In genomic region chr20:4488407-4489339, GRCh38 we compare ENCODE assay signal across 17 cellular contexts.
DNase-seq lines count a peak whose midpoint lies in the region; ATAC-seq, FAIRE-seq and TF ChIP-seq lines count a peak whose summit lies in the region.
"Had no signal": no experiment of that assay in that cellular context is flagged by ENCODE, and none has a peak within 500 bp of the region (broad histone marks: within the 10 kb centered on the region; RNA-seq: fewer than 3 reads in every experiment).

No MANE protein-coding gene starts in this region.

- H3K4me2 ChIP-seq in astrocyte (ENCODE audit: low read length) = no peak overlapping the region

- FAIRE-seq in HTR-8/SVneo (lab: Jason Lieb, UNC) (peak; percentile 62), astrocyte (lab: Jason Lieb, UNC) (peak; percentile 67)

- no peaks in the 10 kb centered on the region for H3K27me3 ChIP-seq in astrocyte (ENCODE audit: insufficient read depth, low read length)
- H3K27me3 ChIP-seq in right cardiac atrium (ENCODE audit: control insufficient read depth, insufficient read depth) = no peaks in the 10 kb centered on the region
- H3K27me3 ChIP-seq: ovary, Peyer's patch had no signal

- H3K4me1 Mint-ChIP-seq in astrocyte (ENCODE audit: low read depth, unreplicated experiment) = peaks cover 10% of the 10 kb centered on the region
- H3K4me1 Mint-ChIP-seq: activated CD4-positive, alpha-beta T cell treated with anti-CD3 and anti-CD28 coated beads, Interleukin-2, amount 10 ng/mL, durations not matched to agents 24 days and 14 days had no signal

- no peak overlapping the region for H3K4me3 Mint-ChIP-seq in astrocyte (ENCODE audit: unreplicated experiment)
- H3K4me3 Mint-ChIP-seq: activated CD4-positive, alpha-beta T cell treated with anti-CD3 and anti-CD28 coated beads, Interleukin-2, amount 10 ng/mL, durations not matched to agents 24 days and 14 days had no signal

- H3K27ac ChIP-seq in astrocyte (ENCODE audit: low read depth, low read length) = no peak overlapping the region
- H3K27ac ChIP-seq in right cardiac atrium (ENCODE audit: low read length) = no peak overlapping the region
- H3K27ac ChIP-seq: ovary, Peyer's patch had no signal

- no peaks in the 10 kb centered on the region for H3K36me3 Mint-ChIP-seq in astrocyte (ENCODE audit: low read depth, unreplicated experiment)

- H3K9me3 ChIP-seq in astrocyte (ENCODE audit: insufficient read depth, low read depth, low read length) (no peaks in the 10 kb centered on the region), right cardiac atrium (ENCODE audit: control insufficient read depth, low read length) (no peaks in the 10 kb centered on the region)
- H3K9me3 ChIP-seq: ovary, Peyer's patch had no signal

- 85% methylated on average over 9 of the region's 9 CpGs for WGBS in right cardiac atrium

- ATAC-seq in right cardiac atrium (no peak), left colon (no peak), HG02884 (IDR thresholded peaks at IDR 0.05; ENCODE audit: unreplicated experiment) (no peak)

- no peak for TF ChIP-seq CTCF in astrocyte (IDR thresholded peaks at IDR 0.05; ENCODE audit: insufficient read depth, low read depth, low read length)

- H3K9ac ChIP-seq in astrocyte (ENCODE audit: low read length) = no peak overlapping the region

- H3K27ac Mint-ChIP-seq in astrocyte (ENCODE audit: unreplicated experiment) = no peak overlapping the region
- H3K27ac Mint-ChIP-seq: activated CD4-positive, alpha-beta T cell treated with anti-CD3 and anti-CD28 coated beads, Interleukin-2, amount 10 ng/mL, durations not matched to agents 24 days and 14 days had no signal

- H3K9me3 Mint-ChIP-seq in astrocyte (ENCODE audit: unreplicated experiment) = no peaks in the 10 kb centered on the region
- H3K9me3 Mint-ChIP-seq: activated CD4-positive, alpha-beta T cell treated with anti-CD3 and anti-CD28 coated beads, Interleukin-2, amount 10 ng/mL, durations not matched to agents 24 days and 14 days had no signal

- peak; percentile 37 for DNase-seq in AG08396 (ENCODE audit: low spot score)
- DNase-seq in HTR-8/SVneo (ENCODE audit: insufficient read length, low spot score) = no peak
- peak; percentile 67 for DNase-seq in astrocyte (ENCODE audit: low read depth)
- peak; percentile 41 for DNase-seq in hepatic stellate cell (ENCODE audit: low spot score)
- DNase-seq in right cardiac atrium = no peak
- no peak for DNase-seq in left colon
- DNase-seq in stimulated activated CD8-positive, alpha-beta memory T cell treated with anti-CD3 and anti-CD28 coated beads, Interleukin-4, amount 100 ng/mL, for 48 hours = no peak
- DNase-seq: activated CD4-positive, alpha-beta T cell treated with anti-CD3 and anti-CD28 coated beads, Interleukin-2, amount 10 ng/mL, durations not matched to agents 24 days and 14 days; activated T-cell treated with anti-CD3 and anti-CD28 coated beads, Interleukin-2, amount 50 U/mL, for 48 hours; amygdala; C1 segment of cervical spinal cord; kidney glomerular epithelial cell; NCI-H187 treated with DMSO at 0.1 percent for 48 hours; NCI-H526 treated with DMSO at 0.1 percent for 48 hours; ovary; Peyer's patch had no signal

- no peaks in the 10 kb centered on the region for H4K20me1 ChIP-seq in astrocyte (ENCODE audit: insufficient read depth, low read length)

- H3K79me2 ChIP-seq in astrocyte (ENCODE audit: insufficient read depth, low read length) = no peaks in the 10 kb centered on the region

- peaks cover 6% of the 10 kb centered on the region for H3K4me1 ChIP-seq in astrocyte (ENCODE audit: insufficient read depth, low read length)
- H3K4me1 ChIP-seq in right cardiac atrium (ENCODE audit: control insufficient read depth, insufficient read depth, low read length) = no peaks in the 10 kb centered on the region
- H3K4me1 ChIP-seq: Peyer's patch had no signal

- peaks cover 7% of the 10 kb centered on the region for H3K27me3 Mint-ChIP-seq in astrocyte (ENCODE audit: low read depth, unreplicated experiment)

- no peaks in the 10 kb centered on the region for H3K36me3 ChIP-seq in astrocyte (ENCODE audit: insufficient read depth, low read length)
- H3K36me3 ChIP-seq: ovary, Peyer's patch had no signal

- intact Hi-C loops in right cardiac atrium (cut with DNase I) (no loop called here), left colon (cut with DNase I, micrococcal nuclease) (no loop called here)

- H2AFZ ChIP-seq in astrocyte (ENCODE audit: low read depth, low read length) = peak overlapping the region; percentile 29

- H3K4me3 ChIP-seq in astrocyte (ENCODE audit: insufficient read depth, low read depth, low read length) (no peak overlapping the region), right cardiac atrium (ENCODE audit: low read length) (no peak overlapping the region)
- H3K4me3 ChIP-seq: ovary, Peyer's patch had no signal

Comparison
In these comparisons a context has a peak if more than half of its experiments do, and no peak if none do; other contexts are left out.
1. DNase-seq: peak in AG08396 (single experiment), astrocyte (single experiment) and hepatic stellate cell (single experiment); none in HTR-8/SVneo (single experiment), right cardiac atrium (0 of 3), left colon (0 of 2) and stimulated activated CD8-positive, alpha-beta memory T cell treated with anti-CD3 and anti-CD28 coated beads, Interleukin-4, amount 100 ng/mL, for 48 hours (single experiment).